16 cellular contexts compared by ENCODE assay signal in genomic region chr9:13479071-13479470, GRCh38.
DNase-seq lines count a peak whose midpoint lies in the region; ATAC-seq and TF ChIP-seq lines count a peak whose summit lies in the region.
"Had no signal": no experiment of that assay in that cellular context is flagged by ENCODE, and none has a peak within 500 bp of the region (broad histone marks: within the 10 kb centered on the region; RNA-seq: fewer than 3 reads in every experiment).

No MANE protein-coding gene starts in this region.

- no peaks in the 10 kb centered on the region for H4K20me1 ChIP-seq in H9 (ENCODE audit: control insufficient read depth, insufficient read depth, insufficient read length)

- H3K79me1 ChIP-seq in H9 (ENCODE audit: insufficient read depth, low read depth, low read length, poor library complexity, severe bottlenecking), result no peaks in the 10 kb centered on the region

- no peaks in the 10 kb centered on the region for H3K36me3 ChIP-seq in adipocyte (ENCODE audit: control insufficient read depth, insufficient read depth, low read length, severe bottlenecking)
- H3K36me3 ChIP-seq: HAP-1 had no signal

- no peak for TF ChIP-seq CTCF in nephron (IDR thresholded peaks at IDR 0.05; ENCODE audit: unreplicated experiment in 3 of 3)
- TF ChIP-seq CTCF in H9 (conservative IDR thresholded peaks at IDR 0.05), result no peak

- WGBS in H9 (ENCODE audit: extremely low coverage, insufficient read length, low lambda C conversion rate), result no CpG with 5 or more reads among the region's 1 CpG

- H3K56ac ChIP-seq in H9 (ENCODE audit: insufficient read length, low read depth, low read length), result no peak overlapping the region

- H2BK20ac ChIP-seq in H9 (ENCODE audit: low read depth, low read length, poor library complexity, severe bottlenecking), result no peak overlapping the region

- H3K14ac ChIP-seq in H9 (ENCODE audit: insufficient read depth, low read length), result no peak overlapping the region

- ATAC-seq in HG02885 (IDR thresholded peaks at IDR 0.05; ENCODE audit: poor library complexity, unreplicated experiment), result no peak
- ATAC-seq: GM23338 had no signal

- no peak overlapping the region for H2BK120ac ChIP-seq in H9 (ENCODE audit: low read depth, low read length, poor library complexity, severe bottlenecking)

- H3K36me3 Mint-ChIP-seq in nephron (ENCODE audit: low read depth) (peaks cover 10% of the 10 kb centered on the region), H9 (ENCODE audit: insufficient read depth in 1 of 3, low read depth in 3 of 3) (peaks cover 11 to 23% (median 17%) of the 10 kb centered on the region in 3 experiments)
- H3K36me3 Mint-ChIP-seq: CD4-positive, alpha-beta memory T cell had no signal

- H3K79me2 ChIP-seq in H9 (ENCODE audit: insufficient read depth, low read length), result no peaks in the 10 kb centered on the region

- no peak overlapping the region for H2BK5ac ChIP-seq in H9 (ENCODE audit: insufficient read length, low read length)

- no peak overlapping the region for H4K91ac ChIP-seq in H9 (ENCODE audit: insufficient read length, low read depth, low read length)

- no peak overlapping the region for H2AFZ ChIP-seq in H9 (ENCODE audit: low read length)
- H2AFZ ChIP-seq: GM23338 had no signal

- no peak overlapping the region for H3K23ac ChIP-seq in H9 (ENCODE audit: insufficient read length, low read depth, low read length)

- H4K5ac ChIP-seq in H9 (ENCODE audit: insufficient read length, low read depth, low read length), result no peak overlapping the region

- H3T11ph ChIP-seq in H9 (ENCODE audit: low read length), result no peak overlapping the region

- peaks cover 26% of the 10 kb centered on the region for H3K9me3 Mint-ChIP-seq in nephron
- peaks cover 17 to 24% of the 10 kb centered on the region in 2 experiments for H3K9me3 Mint-ChIP-seq in H9
- H3K9me3 Mint-ChIP-seq: HFFc6 had no signal

- no peak overlapping the region for H4K8ac ChIP-seq in H9 (replicated peaks; ENCODE audit: insufficient read length, low read depth, low read length)

- H3K27ac Mint-ChIP-seq in nephron, result peak overlapping the region; percentile 41 to 80 (median 55)
- H3K27ac Mint-ChIP-seq in H9, result no peak overlapping the region
- H3K27ac Mint-ChIP-seq: CD4-positive, alpha-beta memory T cell; GM23338; HFFc6 had no signal

- peak overlapping the region; percentile 0 for H3K9ac ChIP-seq in adipocyte (ENCODE audit: low read length)
- no peak overlapping the region for H3K9ac ChIP-seq in H9 (ENCODE audit: extremely low read depth, insufficient read length, low read length)

- H3K27me3 Mint-ChIP-seq in nephron (ENCODE audit: low read depth) (peaks cover 4% of the 10 kb centered on the region), H9 (ENCODE audit: low read depth) (no peaks in the 10 kb centered on the region)
- H3K27me3 Mint-ChIP-seq: CD4-positive, alpha-beta memory T cell had no signal

- peaks cover 14% of the 10 kb centered on the region for H3K4me1 Mint-ChIP-seq in nephron
- H3K4me1 Mint-ChIP-seq in H9, result peaks cover 0 to 13% of the 10 kb centered on the region in 2 experiments; a peak in 2 of 4 replicates
- H3K4me1 Mint-ChIP-seq: CD4-positive, alpha-beta memory T cell had no signal

- no peak overlapping the region for H3K27ac ChIP-seq in H9 (ENCODE audit: insufficient read length, low read depth, low read length)

- H2BK15ac ChIP-seq in H9 (ENCODE audit: low read depth, low read length), result no peak overlapping the region

- H3K4ac ChIP-seq in H9 (ENCODE audit: low read depth, low read length), result no peak overlapping the region

- H3K4me3 Mint-ChIP-seq in nephron (no peak overlapping the region), H9 (no peak overlapping the region)
- H3K4me3 Mint-ChIP-seq: CD4-positive, alpha-beta memory T cell; GM23338; HFFc6 had no signal

- no peaks in the 10 kb centered on the region for H3K23me2 ChIP-seq in H9 (ENCODE audit: insufficient read length, low read depth, low read length, poor library complexity, severe bottlenecking)

- no peak overlapping the region for H2BK12ac ChIP-seq in H9 (ENCODE audit: insufficient read length, low read depth, low read length)

- H3K27me3 ChIP-seq in adipocyte (replicated peaks; ENCODE audit: control insufficient read depth, insufficient read depth, low read length), result no peaks in the 10 kb centered on the region
- no peaks in the 10 kb centered on the region for H3K27me3 ChIP-seq in H9 (ENCODE audit: insufficient read depth, low read length)

- H3K4me2 ChIP-seq in H9 (ENCODE audit: insufficient read depth, insufficient read length, low read length), result no peak overlapping the region
- H3K4me2 ChIP-seq: GM23338 had no signal

- H3K18ac ChIP-seq in H9 (ENCODE audit: insufficient read length, low read depth, low read length), result no peak overlapping the region

- no peak overlapping the region for H3K4me3 ChIP-seq in adipocyte (ENCODE audit: low read length)
- H3K4me3 ChIP-seq: GM23338, HAP-1 had no signal

- peaks cover 33% of the 10 kb centered on the region for H3K4me1 ChIP-seq in adipocyte (ENCODE audit: control insufficient read depth, insufficient read depth, low read length)
- peaks cover 3% of the 10 kb centered on the region; the same call in 1 of the 2 replicates for H3K4me1 ChIP-seq in H9 (ENCODE audit: insufficient read depth, low read length)
- H3K4me1 ChIP-seq: HAP-1 had no signal

- DNase-seq in adipocyte (ENCODE audit: low read depth), result no peak
- peak; percentile 65 for DNase-seq in kidney glomerular epithelial cell (lab: John Stamatoyannopoulos, UW)
- DNase-seq in H9, result no peak
- DNase-seq in NCI-H1694 (lab: John Stamatoyannopoulos, UW), result no peak
- DNase-seq: C1 segment of cervical spinal cord; Calu3; CD4-positive, alpha-beta memory T cell; COR-L47; DMS53; DMS79 treated with DMSO at 0.1 percent for 48 hours; GF-D8; HFFc6 had no signal

- no peak overlapping the region for H2AK5ac ChIP-seq in H9 (ENCODE audit: insufficient read length, low read length)

- H3K9me3 ChIP-seq in adipocyte (ENCODE audit: control insufficient read depth, low read length) (peaks cover 21% of the 10 kb centered on the region), H9 (ENCODE audit: control insufficient read depth, low read depth, low read length) (no peaks in the 10 kb centered on the region)

Comparison
In these comparisons a context has a peak if more than half of its experiments do, and no peak if none do; other contexts are left out.
1. H3K27ac Mint-ChIP-seq: peak in nephron (3 of 3); none in H9 (0 of 3).